ENCODE assay signal across 23 cellular contexts in genomic region chrX:106728337-106728736, GRCh38. TPM values are rescaled to one million over a fixed set of nuclear protein-coding genes. Genes with fewer than 3 reads are reported as not detected.
A peak's percentile ranks its signal among the peaks of the same experiment; 100 is the strongest.
DNase-seq lines count a peak whose midpoint lies in the region; ATAC-seq, FAIRE-seq and TF ChIP-seq lines count a peak whose summit lies in the region.
"Had no signal": no experiment of that assay in that cellular context is flagged by ENCODE, and none has a peak within 500 bp of the region (broad histone marks: within the 10 kb centered on the region; RNA-seq: fewer than 3 reads in every experiment).

No MANE protein-coding gene starts in this region.

- H3K4me3 ChIP-seq in foreskin fibroblast (ENCODE audit: low read depth in 1 of 2, low read length in 2 of 2): no peak overlapping the region
- H3K4me3 ChIP-seq: left ventricle myocardium inferior had no signal

- ATAC-seq in HG03571 (IDR thresholded peaks at IDR 0.05; ENCODE audit: unreplicated experiment): no peak
- ATAC-seq: foreskin keratinocyte, SK-N-SH treated with all-trans-retinoic acid at 6 μM for 48 hours had no signal

- peaks cover 16% of the 10 kb centered on the region for H3K4me1 Mint-ChIP-seq in endothelial cell (ENCODE audit: unreplicated experiment)
- H3K4me1 Mint-ChIP-seq: central memory CD8-positive, alpha-beta T cell had no signal

- DNase-seq in DMS53 treated with DMSO at 0.1 percent for 48 hours (lab: John Stamatoyannopoulos, UW; ENCODE audit: unreplicated experiment) (peak; percentile 11), SW480 (ENCODE audit: low spot score) (peak; percentile 1), renal cortical epithelial cell (ENCODE audit: low read depth) (peak; percentile 10), endothelial cell (ENCODE audit: low spot score) (no peak), foreskin fibroblast (no peak), NCI-H526 treated with DMSO at 0.1 percent for 48 hours (lab: John Stamatoyannopoulos, UW) (no peak)
- DNase-seq: activated CD4-positive, alpha-beta T cell treated with anti-CD3 and anti-CD28 coated beads, Interleukin-2, amount 50 U/mL, for 1 hour; activated CD8-positive, alpha-beta memory T cell treated with anti-CD3 and anti-CD28 coated beads, Interleukin-2, amount 50 U/mL, for 48 hours; activated effector memory CD4-positive, alpha-beta T cell treated with anti-CD3 and anti-CD28 coated beads, Interleukin-2, amount 50 U/mL, for 16 hours; AML-193; COR-L47; GDM1; Karpas-422; left ventricle myocardium inferior; NCI-H1092 treated with DMSO at 0.1 percent for 48 hours; NCI-H526; stimulated activated CD4-positive, alpha-beta T cell treated with anti-CD3 and anti-CD28 coated beads, Interleukin-4, amount 100 ng/mL, for 1 hour had no signal

- peaks cover 2% of the 10 kb centered on the region for H3K27me3 Mint-ChIP-seq in endothelial cell (ENCODE audit: unreplicated experiment)

- peak; percentile 84 for FAIRE-seq in islet of Langerhans (lab: Jason Lieb, UNC)
- FAIRE-seq: GM12892 had no signal

- H3K36me3 Mint-ChIP-seq in endothelial cell (ENCODE audit: low read depth, unreplicated experiment): peaks cover 4% of the 10 kb centered on the region

- no peak overlapping the region for H3K4me3 Mint-ChIP-seq in endothelial cell (ENCODE audit: unreplicated experiment)
- H3K4me3 Mint-ChIP-seq: central memory CD8-positive, alpha-beta T cell had no signal

- TF ChIP-seq CTCF in endothelial cell (IDR thresholded peaks at IDR 0.05; ENCODE audit: unreplicated experiment): no peak
- TF ChIP-seq CTCF in foreskin fibroblast (IDR thresholded peaks at IDR 0.05; ENCODE audit: low read depth, low read length): no peak

- no peaks in the 10 kb centered on the region for H3K9me3 Mint-ChIP-seq in endothelial cell (ENCODE audit: unreplicated experiment)
- H3K9me3 Mint-ChIP-seq: central memory CD8-positive, alpha-beta T cell had no signal

- no peak overlapping the region for H3K27ac Mint-ChIP-seq in endothelial cell (ENCODE audit: unreplicated experiment)

RNA-seq across cellular contexts. Expression of gene RNF128, which starts 1.8 kb away (rescaled TPM):
- 33.7 and 58.3 TPM in 2 replicates for total RNA-seq in renal cortical epithelial cell
- total RNA-seq in endothelial cell (ENCODE audit: unreplicated experiment): 2.5 TPM

Comparison
In these comparisons a context has a peak if more than half of its experiments do, and no peak if none do; other contexts are left out.
1. DNase-seq: peak in DMS53 treated with DMSO at 0.1 percent for 48 hours (single experiment), SW480 (single experiment) and renal cortical epithelial cell (single experiment); none in endothelial cell (single experiment), foreskin fibroblast (0 of 2) and NCI-H526 treated with DMSO at 0.1 percent for 48 hours (single experiment).
2. RNA of gene RNF128, which starts 1.8 kb away (total RNA-seq): 33.7 to 58.3 TPM in renal cortical epithelial cell; 2.5 TPM in endothelial cell (single experiment); every median in the first group is over 10 times any median in the second.